In genomic region chr10:99571816-99572215, GRCh38 we compare ENCODE assay signal across 8 cellular contexts. TPM values are rescaled to one million over a fixed set of nuclear protein-coding genes. Genes with fewer than 3 reads are reported as not detected.
"Had no signal": no experiment of that assay in that cellular context is flagged by ENCODE, and none has a peak within 500 bp of the region (broad histone marks: within the 10 kb centered on the region; RNA-seq: fewer than 3 reads in every experiment).

No MANE protein-coding gene starts in this region.

- FAIRE-seq: HTR-8/SVneo had no signal

- H3K27ac ChIP-seq: HL-60 had no signal

- DNase-seq: IMR-90, KBM-7, KG1 had no signal

RNA-seq across cellular contexts. Expression of gene NKX2-3, which starts 39.1 kb away (rescaled TPM):
- total RNA-seq: HT-29, HT1080, IMR-90 had no signal
- polyA plus RNA-seq: IgD-negative memory B cell, IMR-90 had no signal
